16 cellular contexts compared by ENCODE assay signal in genomic region chr20:61292821-61293612, GRCh38. TPM values are rescaled to one million over a fixed set of nuclear protein-coding genes. Genes with fewer than 3 reads are reported as not detected.
A peak's percentile ranks its signal among the peaks of the same experiment; 100 is the strongest.
DNase-seq lines count a peak whose midpoint lies in the region; ATAC-seq, FAIRE-seq and TF ChIP-seq lines count a peak whose summit lies in the region.
"Had no signal": no experiment of that assay in that cellular context is flagged by ENCODE, and none has a peak within 500 bp of the region (broad histone marks: within the 10 kb centered on the region; RNA-seq: fewer than 3 reads in every experiment).

No MANE protein-coding gene starts in this region.

- DNase-seq in Right ventricle myocardium superior, result peak; percentile 5
- DNase-seq in left ventricle myocardium inferior, result no peak
- no peak for DNase-seq in Panc1 (ENCODE audit: low read depth, low spot score)
- peak in 1 of 2 experiments; percentile 36 for DNase-seq in H1 (ENCODE audit: low read depth in 1 of 2, low spot score in 2 of 2)
- DNase-seq in osteoblast (ENCODE audit: insufficient read length, low spot score, missing footprints), result peak; percentile 73
- no peak for DNase-seq in ascending aorta (ENCODE audit: low spot score in 2 of 2)
- no peak for DNase-seq in adrenal gland
- no peak for DNase-seq in NAMALWA (ENCODE audit: low spot score)
- DNase-seq: 8988T; Calu3; CD8-positive, alpha-beta T cell; DMS79 treated with DMSO at 0.1 percent for 48 hours; GF-D8; H9 had no signal

- no peaks in the 10 kb centered on the region for H3K9me3 ChIP-seq in left ventricle myocardium inferior (replicated peaks)
- no peaks in the 10 kb centered on the region for H3K9me3 ChIP-seq in Panc1 (ENCODE audit: control insufficient read depth, insufficient read depth, low read depth, low read length)
- H3K9me3 ChIP-seq in H1 (ENCODE audit: insufficient read depth in 2 of 2, low read depth in 1 of 2, low read length in 1 of 2), result peaks cover 0 to 5% of the 10 kb centered on the region in 2 experiments; a peak in 1 of 4 replicates
- no peaks in the 10 kb centered on the region for H3K9me3 ChIP-seq in osteoblast (ENCODE audit: low read depth, low read length)
- no peaks in the 10 kb centered on the region for H3K9me3 ChIP-seq in ascending aorta
- H3K9me3 ChIP-seq in adrenal gland (replicated peaks in 1 of 3), result no peaks in the 10 kb centered on the region

- POLR2A ChIA-PET in Panc1 (lab: Charles Lee), result no interaction called here
- POLR2A ChIA-PET in H1 (lab: Charles Lee; ENCODE audit: partially characterized antibody), result no interaction called here

- peak; percentile 74 for ATAC-seq in Right ventricle myocardium superior (ENCODE audit: poor library complexity)
- 0 out of 2 replicates have a peak, but pooled peaks have one; percentile 42 for ATAC-seq in Panc1
- ATAC-seq: CD8-positive, alpha-beta T cell; GM23338 had no signal

- TF ChIP-seq CTCF in left ventricle myocardium inferior (IDR thresholded peaks at IDR 0.05; ENCODE audit: borderline replicate concordance), result no peak
- no peak for TF ChIP-seq CTCF in Panc1 (IDR thresholded peaks at IDR 0.05)
- TF ChIP-seq CTCF in H1 (IDR thresholded peaks at IDR 0.05; ENCODE audit: control extremely low read depth in 1 of 3, insufficient read depth in 1 of 3, low read depth in 1 of 3, low read length in 3 of 3), result no peak
- no peak for TF ChIP-seq CTCF in osteoblast (IDR thresholded peaks at IDR 0.05; ENCODE audit: extremely low read depth, low read depth, low read length)
- no peak for TF ChIP-seq CTCF in ascending aorta (IDR thresholded peaks at IDR 0.05)
- no peak for TF ChIP-seq CTCF in adrenal gland (IDR thresholded peaks at IDR 0.05)

- no peak overlapping the region for H2BK12ac ChIP-seq in H1 (ENCODE audit: low read depth, low read length)

- BruUV-seq in Panc1 (replicated peaks; lab: Mats Ljungman, UMichigan), result no TSS peak

- H2AK5ac ChIP-seq in H1 (ENCODE audit: low read depth, low read length), result peak overlapping the region; percentile 57; the same call in 1 of the 2 replicates

- no peak overlapping the region for H2AFZ ChIP-seq in H1 (ENCODE audit: low read length)
- no peak overlapping the region for H2AFZ ChIP-seq in osteoblast (ENCODE audit: low read length)
- H2AFZ ChIP-seq: GM23338 had no signal

- no peak overlapping the region for H3K9ac ChIP-seq in H1 (replicated peaks in 1 of 4; ENCODE audit: extremely low read depth in 1 of 4, low read depth in 3 of 4, low read length in 3 of 4)
- H3K9ac ChIP-seq: BLaER1 treated with 17β-estradiol and CSF1 and Interleukin-3, amounts not matched to agents 10 nM and 100 nM had no signal

- H4K8ac ChIP-seq in H1 (ENCODE audit: extremely low read depth, insufficient read depth, low read length), result peak overlapping the region; percentile 71

- no peak overlapping the region for H4K91ac ChIP-seq in H1 (replicated peaks; ENCODE audit: insufficient read length, low read length)

- no peak overlapping the region for H3K27ac ChIP-seq in left ventricle myocardium inferior (replicated peaks)
- H3K27ac ChIP-seq in Panc1 (ENCODE audit: low read length), result no peak overlapping the region
- no peak overlapping the region for H3K27ac ChIP-seq in H1 (ENCODE audit: low read depth, low read length)
- H3K27ac ChIP-seq in osteoblast (ENCODE audit: low read depth, low read length), result no peak overlapping the region
- H3K27ac ChIP-seq in ascending aorta, result no peak overlapping the region
- H3K27ac ChIP-seq in adrenal gland, result no peak overlapping the region
- H3K27ac ChIP-seq: BLaER1 treated with 17β-estradiol and CSF1 and Interleukin-3, amounts not matched to agents 10 nM and 100 nM had no signal

- WGBS in H1 (ENCODE audit: extremely low coverage in 1 of 2, insufficient coverage in 1 of 2, insufficient read length in 1 of 2, insufficient replicate concordance in 2 of 2, low coverage in 1 of 2, low lambda C conversion rate in 2 of 2, missing lambda C conversion rate in 1 of 2), 2 experiments, result 94% methylated on average over 19 of the region's 19 CpGs; no CpG with 5 or more reads in 1 of the 2 experiments
- 77 to 86% (median 82%) methylated on average over 13 to 19 of the region's 19 CpGs for WGBS in adrenal gland, 4 donors

- no peak overlapping the region for H2BK5ac ChIP-seq in H1 (ENCODE audit: low read depth, low read length)

- no peaks in the 10 kb centered on the region for H3K4me1 ChIP-seq in left ventricle myocardium inferior
- H3K4me1 ChIP-seq in Panc1 (ENCODE audit: control insufficient read depth, insufficient read depth, low read length), result no peaks in the 10 kb centered on the region
- H3K4me1 ChIP-seq in H1 (replicated peaks in 1 of 4; ENCODE audit: control insufficient read depth in 3 of 4, insufficient read depth in 4 of 4, low read length in 3 of 4), result no peaks in the 10 kb centered on the region; a peak in 3 of 7 replicates
- H3K4me1 ChIP-seq in osteoblast (ENCODE audit: insufficient read depth, low read length), result no peaks in the 10 kb centered on the region
- H3K4me1 ChIP-seq in ascending aorta, result no peaks in the 10 kb centered on the region
- no peaks in the 10 kb centered on the region for H3K4me1 ChIP-seq in adrenal gland (replicated peaks in 1 of 2)

- H4K20me1 ChIP-seq in H1 (replicated peaks in 1 of 2; ENCODE audit: control insufficient read depth in 1 of 2, insufficient read depth in 2 of 2, low read length in 2 of 2), result peaks cover 0 to 2% of the 10 kb centered on the region in 2 experiments
- no peaks in the 10 kb centered on the region for H4K20me1 ChIP-seq in osteoblast (ENCODE audit: insufficient read depth, low read length)

- no peak for TF ChIP-seq EP300 in H1 (IDR thresholded peaks at IDR 0.05; ENCODE audit: borderline replicate concordance in 1 of 2, low read depth in 2 of 2, low read length in 2 of 2)

- no peak for TF ChIP-seq RAD21 in H1 (IDR thresholded peaks at IDR 0.05 in 1 of 2, conservative IDR thresholded peaks at IDR 0.05 in 1 of 2; ENCODE audit: low read depth in 2 of 2, low read length in 2 of 2)

- no peak overlapping the region for H3K56ac ChIP-seq in H1 (replicated peaks; ENCODE audit: insufficient read length, low read depth, low read length)

- no peak overlapping the region; the same call in 1 of the 2 replicates for H3K18ac ChIP-seq in H1 (ENCODE audit: extremely low read depth, low read length)

- TF ChIP-seq POLR2A in H1 (IDR thresholded peaks at IDR 0.05; ENCODE audit: control extremely low read depth in 1 of 2, low read depth in 2 of 2, low read length in 2 of 2) (no peak), adrenal gland (IDR thresholded peaks at IDR 0.05) (no peak)

- H3K79me2 ChIP-seq in H1 (ENCODE audit: control insufficient read depth in 1 of 2, insufficient read depth in 2 of 2, low read length in 2 of 2) (no peaks in the 10 kb centered on the region), osteoblast (ENCODE audit: insufficient read depth, low read length) (no peaks in the 10 kb centered on the region)

- no peak overlapping the region for H2BK15ac ChIP-seq in H1 (ENCODE audit: low read length)

- CTCF ChIA-PET in Panc1 (lab: Charles Lee) (no interaction called here), H1 (lab: Charles Lee; ENCODE audit: partially characterized antibody) (interaction anchor here (0.9 kb wide), 1 partner anchor 9 kb away, joined by 3 read pairs; no protein-coding TSS in a partner anchor)

- no peak overlapping the region for H4K5ac ChIP-seq in H1 (ENCODE audit: insufficient read length, low read depth, low read length)

- no peak overlapping the region for H2BK120ac ChIP-seq in H1 (replicated peaks; ENCODE audit: low read depth, low read length)

- H3K14ac ChIP-seq in H1 (ENCODE audit: insufficient read length), result no peak overlapping the region

- no peaks in the 10 kb centered on the region for H3K36me3 ChIP-seq in left ventricle myocardium inferior
- H3K36me3 ChIP-seq in Panc1 (ENCODE audit: control insufficient read depth, insufficient read depth, low read length), result no peaks in the 10 kb centered on the region
- H3K36me3 ChIP-seq in H1 (ENCODE audit: control insufficient read depth in 2 of 4, insufficient read depth in 4 of 4, low read length in 3 of 4), result no peaks in the 10 kb centered on the region
- H3K36me3 ChIP-seq in osteoblast (ENCODE audit: insufficient read depth, low read length), result no peaks in the 10 kb centered on the region
- H3K36me3 ChIP-seq in ascending aorta, result no peaks in the 10 kb centered on the region
- no peaks in the 10 kb centered on the region for H3K36me3 ChIP-seq in adrenal gland (replicated peaks in 1 of 2)
- H3K36me3 ChIP-seq: BLaER1 treated with 17β-estradiol and CSF1 and Interleukin-3, amounts not matched to agents 10 nM and 100 nM had no signal

- FAIRE-seq in H1 (lab: Jason Lieb, UNC), result no peak

- H2BK20ac ChIP-seq in H1 (ENCODE audit: low read length), result no peak overlapping the region

- intact Hi-C loops in Right ventricle myocardium superior (cut with DNase I) (no loop called here), left ventricle myocardium inferior (cut with micrococcal nuclease) (no loop called here), Panc1 (cut with micrococcal nuclease; ENCODE audit: unreplicated experiment) (no loop called here), ascending aorta (cut with DNase I) (no loop called here), adrenal gland (cut with DNase I) (no loop called here)

- in situ Hi-C loops in Panc1 (cut with HindIII; ENCODE audit: low pct_unique_long_range_greater_than_20kb, low sequenced_read_pairs), result no loop called here

- no peaks in the 10 kb centered on the region for H3K79me1 ChIP-seq in H1 (ENCODE audit: low read depth, low read length)

- no peak overlapping the region for H3K4me3 ChIP-seq in left ventricle myocardium inferior
- no peak overlapping the region for H3K4me3 ChIP-seq in Panc1 (ENCODE audit: low read depth in 2 of 2, low read length in 2 of 2)
- H3K4me3 ChIP-seq in H1 (ENCODE audit: extremely low read depth in 1 of 4, insufficient read depth in 2 of 4, low read depth in 3 of 4, low read length in 4 of 4), result no peak overlapping the region
- H3K4me3 ChIP-seq in osteoblast (ENCODE audit: insufficient read depth, low read length), result no peak overlapping the region
- H3K4me3 ChIP-seq in ascending aorta, result no peak overlapping the region
- no peak overlapping the region for H3K4me3 ChIP-seq in adrenal gland
- H3K4me3 ChIP-seq: BLaER1 treated with 17β-estradiol and CSF1 and Interleukin-3, amounts not matched to agents 10 nM and 100 nM; GM23338 had no signal

- H3K23me2 ChIP-seq in H1 (ENCODE audit: low read depth, low read length), result peaks cover 3% of the 10 kb centered on the region; the same call in 1 of the 2 replicates

- H3K4me2 ChIP-seq in H1 (ENCODE audit: insufficient read depth in 1 of 2, low read depth in 2 of 2, low read length in 2 of 2) (no peak overlapping the region), osteoblast (ENCODE audit: insufficient read depth, low read length) (no peak overlapping the region)
- H3K4me2 ChIP-seq: GM23338 had no signal

- peaks cover 25% of the 10 kb centered on the region for H3K27me3 ChIP-seq in left ventricle myocardium inferior (ENCODE audit: low read depth)
- H3K27me3 ChIP-seq in Panc1 (ENCODE audit: control insufficient read depth, insufficient read depth, low read length), result no peaks in the 10 kb centered on the region
- peaks cover 0 to under 1% (median 0%) of the 10 kb centered on the region in 4 experiments; a peak in 1 of 7 replicates for H3K27me3 ChIP-seq in H1 (replicated peaks in 1 of 4; ENCODE audit: control insufficient read depth in 3 of 4, extremely low read depth in 1 of 4, insufficient read depth in 3 of 4, low read length in 3 of 4)
- no peaks in the 10 kb centered on the region for H3K27me3 ChIP-seq in osteoblast (ENCODE audit: insufficient read depth, low read length)
- no peaks in the 10 kb centered on the region for H3K27me3 ChIP-seq in ascending aorta
- no peaks in the 10 kb centered on the region for H3K27me3 ChIP-seq in adrenal gland
- H3K27me3 ChIP-seq: BLaER1 treated with 17β-estradiol and CSF1 and Interleukin-3, amounts not matched to agents 10 nM and 100 nM had no signal

- no peak overlapping the region for H3K4ac ChIP-seq in H1 (replicated peaks; ENCODE audit: insufficient read length, low read depth, low read length)

- H3K23ac ChIP-seq in H1 (ENCODE audit: insufficient read length), result no peak overlapping the region

RNA-seq across cellular contexts. Expression of gene CDH4, which starts 41.0 kb away (rescaled TPM):
- total RNA-seq in Right ventricle myocardium superior, result 0.05 TPM
- total RNA-seq in left ventricle myocardium inferior, result 0.05 TPM
- total RNA-seq in Panc1 (2021; ENCODE audit: unreplicated experiment), result not detected
- 0.22 TPM for polyA plus RNA-seq in Panc1 (2012; ENCODE audit: insufficient read length)
- 7.4 and 7.9 TPM in 2 replicates for total RNA-seq in H1 (2021; fragmentation: NEBNext Ultra II Directional; extraction: Animal tissue kit (Norgen Biotek cat#: 25700))
- 4.3 and 6.4 TPM in 2 replicates for polyA plus RNA-seq in H1 (2011; rRNA removed)
- polyA plus RNA-seq in H1 (2011; cell fraction: cytosol; rRNA removed), result 3.2 TPM
- polyA plus RNA-seq in H1 (2011; cell fraction: nucleus; rRNA removed), result 6.0 TPM
- polyA plus RNA-seq in H1 (2012, experiment 1 of 2), result 4.9 to 8.0 TPM (median 7.3 TPM) in 4 replicates
- 5.8 TPM for polyA plus RNA-seq in H1 (2012, experiment 2 of 2)
- 8.3 TPM for polyA plus RNA-seq in H1 (2013, experiment 1 of 2)
- polyA plus RNA-seq in H1 (2013, experiment 2 of 2), result 7.3 TPM
- 6.3 and 6.4 TPM in 2 replicates for polyA minus RNA-seq in H1 (2011; rRNA and poly(A)+ RNA removed)
- polyA minus RNA-seq in H1 (2011; cell fraction: cytosol; rRNA and poly(A)+ RNA removed), result 7.4 TPM
- polyA minus RNA-seq in H1 (2011; cell fraction: nucleus; rRNA and poly(A)+ RNA removed), result 5.2 TPM
- total RNA-seq in osteoblast, result 1.1 and 1.8 TPM in 2 replicates
- total RNA-seq in ascending aorta, result not detected
- total RNA-seq in adrenal gland, result under 1 TPM in 5 of 8 donors, not detected in 3; 0.08 to 0.53 (median 0.13) TPM
- polyA plus RNA-seq in adrenal gland, result under 1 TPM; 0.11 to 0.40 (median 0.20) TPM
- total RNA-seq: Calu3 had no signal

Comparison
In these comparisons a context has a peak if more than half of its experiments do, and no peak if none do; other contexts are left out.
1. DNase-seq: peak in Right ventricle myocardium superior (single experiment) and osteoblast (single experiment); none in left ventricle myocardium inferior (single experiment), Panc1 (single experiment), ascending aorta (0 of 2), adrenal gland (0 of 7) and NAMALWA (single experiment).